In the genomic region with DNA sequence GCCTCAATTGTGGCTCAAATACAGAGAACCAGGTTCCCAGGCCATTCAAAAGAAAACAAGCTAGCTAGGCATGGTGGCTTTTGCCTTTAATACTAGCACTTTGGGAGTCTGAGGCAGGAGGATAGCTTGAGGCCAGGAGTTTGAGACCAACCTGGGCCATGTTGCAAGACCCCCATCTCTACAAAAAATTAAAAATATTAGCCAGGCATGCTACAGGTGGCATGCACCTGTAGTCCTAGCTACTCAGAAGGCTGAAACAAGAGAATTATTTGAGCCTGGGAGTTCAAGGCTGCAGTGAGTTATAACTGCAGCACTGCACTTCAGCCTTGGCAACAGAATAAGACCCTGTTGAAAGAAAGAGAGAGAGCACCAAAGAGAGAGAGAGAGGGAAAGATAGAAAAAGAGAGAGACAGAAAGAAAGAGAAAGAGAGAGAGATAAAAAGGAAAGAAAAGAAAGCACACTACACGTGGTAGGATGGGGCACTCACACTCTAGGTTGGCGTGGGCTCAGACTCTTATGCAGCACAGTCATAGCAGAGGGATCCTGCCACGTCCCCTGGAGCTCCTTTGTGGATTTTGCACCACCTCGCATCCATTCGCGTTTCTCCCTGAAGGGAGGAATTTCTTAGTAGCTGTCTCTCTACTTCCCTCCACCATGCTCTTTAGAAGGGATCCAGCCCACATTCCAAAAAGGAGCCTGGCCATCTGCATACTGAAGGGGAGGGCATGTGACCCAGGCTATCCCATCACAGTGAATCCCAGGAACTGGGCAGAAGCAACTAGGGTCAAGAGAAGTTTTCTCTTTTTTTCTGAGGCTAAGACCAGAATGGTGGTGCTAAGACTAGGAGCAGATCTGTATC, we compare ENCODE assay signal across 23 cellular contexts.
"Had no signal": no experiment of that assay in that cellular context is flagged by ENCODE, and none has a peak within 500 bp of the region (broad histone marks: within the 10 kb centered on the region; RNA-seq: fewer than 3 reads in every experiment).

No MANE protein-coding gene starts in this region.

- FAIRE-seq: colon, endothelial cell of umbilical vein had no signal

- H2AFZ ChIP-seq: hepatocyte had no signal

- H3K27me3 ChIP-seq: foreskin keratinocyte, hepatocyte, testis, tibial nerve had no signal

- H3K79me2 ChIP-seq: hepatocyte had no signal

- H3K27ac Mint-ChIP-seq: dendritic cell treated with granulocyte-macrophage colony-stimulating factor and Interleukin-4, amounts not matched to agents 40 ng/mL and 50 ng/mL, for 4 days; stimulated activated memory B cell treated with anti-CD40 and anti-IgM and Interleukin-4, amounts not matched to agents 10 μg/mL and 1 μg/mL and 100 μg/mL, for 72 hours; stimulated activated naive CD8-positive, alpha-beta T cell treated with anti-CD3 and anti-CD28 coated beads, Interleukin-15, Interleukin-2, amounts not matched to agents 100 ng/mL and 50 ng/mL, for 24 hours had no signal

- H3K27ac ChIP-seq: foreskin keratinocyte, hepatocyte, neutrophil, psoas muscle, spleen, testis, tibial nerve had no signal

- H3K9me3 ChIP-seq: mucosa of descending colon, neutrophil, psoas muscle, spleen, testis, tibial nerve had no signal

- H3K4me1 ChIP-seq: foreskin keratinocyte, psoas muscle, spleen, testis, tibial nerve had no signal

- H3K4me1 Mint-ChIP-seq: stimulated activated memory B cell treated with anti-CD40 and anti-IgM and Interleukin-4, amounts not matched to agents 10 μg/mL and 1 μg/mL and 100 μg/mL, for 72 hours had no signal

- H3K27me3 Mint-ChIP-seq: stimulated activated memory B cell treated with anti-CD40 and anti-IgM and Interleukin-4, amounts not matched to agents 10 μg/mL and 1 μg/mL and 100 μg/mL, for 72 hours; stimulated activated naive CD8-positive, alpha-beta T cell treated with anti-CD3 and anti-CD28 coated beads, Interleukin-15, Interleukin-2, amounts not matched to agents 100 ng/mL and 50 ng/mL, for 24 hours had no signal

- ATAC-seq: foreskin keratinocyte; naive thymus-derived CD8-positive, alpha-beta T cell; psoas muscle; sciatic nerve; stimulated activated memory B cell treated with anti-CD40 and anti-IgM and Interleukin-4, amounts not matched to agents 10 μg/mL and 1 μg/mL and 100 μg/mL, for 72 hours had no signal

- H3K4me3 Mint-ChIP-seq: dendritic cell treated with granulocyte-macrophage colony-stimulating factor and Interleukin-4, amounts not matched to agents 40 ng/mL and 50 ng/mL, for 4 days; endodermal cell; naive thymus-derived CD8-positive, alpha-beta T cell; stimulated activated memory B cell treated with anti-CD40 and anti-IgM and Interleukin-4, amounts not matched to agents 10 μg/mL and 1 μg/mL and 100 μg/mL, for 72 hours; stimulated activated naive CD8-positive, alpha-beta T cell treated with anti-CD3 and anti-CD28 coated beads, Interleukin-15, Interleukin-2, amounts not matched to agents 100 ng/mL and 50 ng/mL, for 24 hours had no signal

- H3K4me3 ChIP-seq: hepatocyte, mucosa of descending colon, psoas muscle, spleen, testis, tibial nerve had no signal

- DNase-seq: erythroblast; foreskin keratinocyte; head of caudate nucleus; kidney glomerular epithelial cell; mucosa of descending colon; naive thymus-derived CD8-positive, alpha-beta T cell; psoas muscle; retina; spleen; stimulated activated CD4-positive, alpha-beta T cell treated with anti-CD3 and anti-CD28 coated beads, Interleukin-15, amount 100 ng/mL, for 24 hours; stimulated activated CD4-positive, alpha-beta T cell treated with anti-CD3 and anti-CD28 coated beads, Interleukin-1b, Interleukin-23, amount 100 ng/mL, for 48 hours; stimulated activated CD4-positive, alpha-beta T cell treated with anti-CD3 and anti-CD28 coated beads, Interleukin-4, amount 100 ng/mL, for 24 hours; testis had no signal

- H3K36me3 Mint-ChIP-seq: naive thymus-derived CD8-positive, alpha-beta T cell; stimulated activated memory B cell treated with anti-CD40 and anti-IgM and Interleukin-4, amounts not matched to agents 10 μg/mL and 1 μg/mL and 100 μg/mL, for 72 hours had no signal

- H3K9me3 Mint-ChIP-seq: dendritic cell treated with granulocyte-macrophage colony-stimulating factor and Interleukin-4, amounts not matched to agents 40 ng/mL and 50 ng/mL, for 4 days; endodermal cell; stimulated activated naive CD8-positive, alpha-beta T cell treated with anti-CD3 and anti-CD28 coated beads, Interleukin-15, Interleukin-2, amounts not matched to agents 100 ng/mL and 50 ng/mL, for 24 hours had no signal

- H3K36me3 ChIP-seq: neutrophil, spleen, tibial nerve had no signal
